In the genomic region with DNA sequence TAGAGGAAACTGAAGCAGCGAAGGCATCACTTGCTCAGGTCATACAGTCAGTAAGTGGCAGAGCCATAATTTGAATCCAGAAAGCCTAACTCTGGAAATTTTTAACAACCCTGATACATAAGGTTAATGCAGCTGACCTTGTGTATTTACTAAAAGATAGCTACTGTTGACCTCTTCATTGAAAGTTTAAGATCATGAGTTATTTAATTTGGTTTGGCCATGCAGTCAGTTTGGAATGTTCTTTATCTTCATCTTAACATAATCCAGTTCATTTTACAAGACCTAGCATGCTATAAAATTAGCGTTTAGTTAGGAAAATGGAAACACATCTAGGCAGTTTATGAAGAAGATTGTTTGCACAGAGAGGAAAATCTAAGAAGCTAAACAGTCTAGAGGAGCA, we compare ENCODE assay signal across 24 cellular contexts.
DNase-seq lines count a peak whose midpoint lies in the region; ATAC-seq and TF ChIP-seq lines count a peak whose summit lies in the region.
"Had no signal": no experiment of that assay in that cellular context is flagged by ENCODE, and none has a peak within 500 bp of the region (broad histone marks: within the 10 kb centered on the region; RNA-seq: fewer than 3 reads in every experiment).

No MANE protein-coding gene starts in this region.

- no peak overlapping the region for H3K4me3 ChIP-seq in right atrium auricular region
- no peak overlapping the region for H3K4me3 ChIP-seq in right lobe of liver
- H3K4me3 ChIP-seq: GM12878, GM23338, HAP-1, Peyer's patch had no signal

- no peak for ATAC-seq in left cardiac atrium
- ATAC-seq in right lobe of liver, result peak in 3 of 4 donors; percentile 12 to 46 (median 31)
- no peak for ATAC-seq in activated naive CD4-positive, alpha-beta T cell treated with anti-CD3 and anti-CD28 coated beads, Interleukin-2, amount 50 U/mL, for 72 hours
- no peak for ATAC-seq in stimulated activated naive B cell treated with anti-CD40 and anti-IgM and Interleukin-4, amounts not matched to agents 10 μg/mL and 1 μg/mL and 100 μg/mL, for 72 hours (replicated peaks)
- ATAC-seq: GM12878, GM23338 had no signal

- no peak for TF ChIP-seq POLR2A in right lobe of liver (IDR thresholded peaks at IDR 0.05)

- intact Hi-C loops in left cardiac atrium (cut with DNase I), result loop anchor here in 1 of 2 donors (10.0 kb wide), 1 partner anchor 233 kb away; no protein-coding TSS in a partner anchor
- intact Hi-C loops in right lobe of liver (cut with DNase I), result no loop called here

- no peaks in the 10 kb centered on the region for H3K36me3 Mint-ChIP-seq in activated naive CD4-positive, alpha-beta T cell treated with anti-CD3 and anti-CD28 coated beads, Interleukin-2, amount 50 U/mL, for 72 hours
- H3K36me3 Mint-ChIP-seq in stimulated activated naive B cell treated with anti-CD40 and anti-IgM and Interleukin-4, amounts not matched to agents 10 μg/mL and 1 μg/mL and 100 μg/mL, for 72 hours, result no peaks in the 10 kb centered on the region
- H3K36me3 Mint-ChIP-seq: CD4-positive, CD25-positive, alpha-beta regulatory T cell had no signal

- no peaks in the 10 kb centered on the region for H3K36me3 ChIP-seq in right atrium auricular region
- H3K36me3 ChIP-seq in right lobe of liver, result no peaks in the 10 kb centered on the region
- H3K36me3 ChIP-seq: HAP-1, Peyer's patch had no signal

- no peak overlapping the region for H3K27ac Mint-ChIP-seq in activated naive CD4-positive, alpha-beta T cell treated with anti-CD3 and anti-CD28 coated beads, Interleukin-2, amount 50 U/mL, for 72 hours
- H3K27ac Mint-ChIP-seq in stimulated activated naive B cell treated with anti-CD40 and anti-IgM and Interleukin-4, amounts not matched to agents 10 μg/mL and 1 μg/mL and 100 μg/mL, for 72 hours, result no peak overlapping the region
- H3K27ac Mint-ChIP-seq: GM23338 had no signal

- WGBS in right lobe of liver (ENCODE audit: insufficient coverage, low coverage, low lambda C conversion rate, missing lambda C conversion rate), result 17% methylated on average over 2 of the region's 2 CpGs

- peaks cover 0 to 35% of the 10 kb centered on the region in 2 donors for H3K4me1 ChIP-seq in right atrium auricular region
- peaks cover 0 to 36% (median 3%) of the 10 kb centered on the region in 4 donors for H3K4me1 ChIP-seq in right lobe of liver
- H3K4me1 ChIP-seq: HAP-1, Peyer's patch had no signal

- H3K27me3 Mint-ChIP-seq in stimulated activated naive B cell treated with anti-CD40 and anti-IgM and Interleukin-4, amounts not matched to agents 10 μg/mL and 1 μg/mL and 100 μg/mL, for 72 hours, result no peaks in the 10 kb centered on the region
- H3K27me3 Mint-ChIP-seq: CD4-positive, CD25-positive, alpha-beta regulatory T cell had no signal

- DNase-seq in right atrium auricular region (ENCODE audit: low spot score), result no peak
- no peak for DNase-seq in left cardiac atrium
- peak; percentile 45 for DNase-seq in SK-N-DZ (ENCODE audit: low spot score)
- no peak for DNase-seq in right lobe of liver
- no peak for DNase-seq in activated naive CD4-positive, alpha-beta T cell treated with anti-CD3 and anti-CD28 coated beads, Interleukin-2, amount 50 U/mL, for 72 hours (ENCODE audit: low spot score in 2 of 2)
- no peak for DNase-seq in stimulated activated naive B cell treated with anti-CD40 and anti-IgM and Interleukin-4, amounts not matched to agents 10 μg/mL and 1 μg/mL and 100 μg/mL, for 72 hours
- no peak for DNase-seq in activated gamma-delta T cell (lab: John Stamatoyannopoulos, UW)
- DNase-seq: CD4-positive, CD25-positive, alpha-beta regulatory T cell; COR-L47; DMS 273 treated with DMSO at 0.1 percent for 48 hours; DMS79 treated with DMSO at 0.1 percent for 48 hours; MV-4-11; NCI-H1105 treated with DMSO at 0.1 percent for 48 hours; NCI-H1694; NCI-H2081; NCI-H2171; NCI-H345; NCI-H524 treated with DMSO at 0.1 percent for 48 hours; NCI-H82; Peyer's patch had no signal

- H3K27ac ChIP-seq in right atrium auricular region, result peak overlapping the region; percentile 9 to 10
- H3K27ac ChIP-seq in right lobe of liver, result no peak overlapping the region
- H3K27ac ChIP-seq: KMS-11 had no signal

- no peak for TF ChIP-seq CTCF in right atrium auricular region (IDR thresholded peaks at IDR 0.05)
- TF ChIP-seq CTCF in right lobe of liver (IDR thresholded peaks at IDR 0.05), result no peak

- no peaks in the 10 kb centered on the region for H3K4me1 Mint-ChIP-seq in stimulated activated naive B cell treated with anti-CD40 and anti-IgM and Interleukin-4, amounts not matched to agents 10 μg/mL and 1 μg/mL and 100 μg/mL, for 72 hours
- H3K4me1 Mint-ChIP-seq: GM23338 had no signal

- no peak overlapping the region for H3K4me3 Mint-ChIP-seq in stimulated activated naive B cell treated with anti-CD40 and anti-IgM and Interleukin-4, amounts not matched to agents 10 μg/mL and 1 μg/mL and 100 μg/mL, for 72 hours
- H3K4me3 Mint-ChIP-seq: CD4-positive, CD25-positive, alpha-beta regulatory T cell; GM23338 had no signal

- no peaks in the 10 kb centered on the region for H3K9me3 Mint-ChIP-seq in activated naive CD4-positive, alpha-beta T cell treated with anti-CD3 and anti-CD28 coated beads, Interleukin-2, amount 50 U/mL, for 72 hours
- H3K9me3 Mint-ChIP-seq in stimulated activated naive B cell treated with anti-CD40 and anti-IgM and Interleukin-4, amounts not matched to agents 10 μg/mL and 1 μg/mL and 100 μg/mL, for 72 hours, result no peaks in the 10 kb centered on the region
- H3K9me3 Mint-ChIP-seq: GM23338 had no signal

- H3K27me3 ChIP-seq in right atrium auricular region (no peaks in the 10 kb centered on the region), right lobe of liver (no peaks in the 10 kb centered on the region)
- H3K27me3 ChIP-seq: Peyer's patch had no signal

- H3K9me3 ChIP-seq in right atrium auricular region (no peaks in the 10 kb centered on the region), right lobe of liver (no peaks in the 10 kb centered on the region)
- H3K9me3 ChIP-seq: HAP-1, Peyer's patch had no signal

Comparison
In these comparisons a context has a peak if more than half of its experiments do, and no peak if none do; other contexts are left out.
1. H3K27ac ChIP-seq: peak in right atrium auricular region (2 of 2); none in right lobe of liver (0 of 3).
2. ATAC-seq: peak in right lobe of liver (3 of 4); none in left cardiac atrium (0 of 2), activated naive CD4-positive, alpha-beta T cell treated with anti-CD3 and anti-CD28 coated beads, Interleukin-2, amount 50 U/mL, for 72 hours (0 of 2) and stimulated activated naive B cell treated with anti-CD40 and anti-IgM and Interleukin-4, amounts not matched to agents 10 μg/mL and 1 μg/mL and 100 μg/mL, for 72 hours (0 of 2).